Comparison of ENCODE assay signal across 33 cellular contexts in the genomic region with DNA sequence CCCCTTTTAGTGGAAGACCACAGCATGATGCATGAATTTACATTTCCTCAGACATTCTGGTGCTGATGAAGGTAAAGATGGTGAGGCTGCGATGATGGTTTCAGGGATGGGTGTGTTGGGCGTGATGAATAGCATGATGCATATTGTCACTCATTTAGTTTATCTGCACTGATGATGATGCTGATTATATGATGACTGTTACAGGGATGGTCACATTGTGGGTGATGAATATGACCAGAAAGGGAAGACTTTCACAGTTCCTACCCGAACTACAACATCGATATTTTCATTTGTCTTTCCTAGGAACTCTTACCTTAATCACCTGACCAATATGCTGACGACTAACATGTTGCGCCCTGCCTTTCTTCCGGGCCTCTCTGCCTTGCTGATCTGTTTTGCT. TPM values are rescaled to one million over a fixed set of nuclear protein-coding genes. Genes with fewer than 3 reads are reported as not detected.
"Had no signal": no experiment of that assay in that cellular context is flagged by ENCODE, and none has a peak within 500 bp of the region (broad histone marks: within the 10 kb centered on the region; RNA-seq: fewer than 3 reads in every experiment).

No MANE protein-coding gene starts in this region.

- FAIRE-seq: urothelium cell line had no signal

- H3K9ac ChIP-seq: parathyroid adenoma had no signal

- H3K27me3 ChIP-seq: ovary, testis, upper lobe of left lung, vagina had no signal

- H3K4me3 Mint-ChIP-seq: naive B cell; naive thymus-derived CD8-positive, alpha-beta T cell; natural killer cell treated with Interleukin-12 subunit alpha and Interleukin-12 subunit beta and Interleukin-15 and Interleukin-18, amount 100 ng/mL, for 72 hours; nephron progenitor cell; neural crest cell; stimulated activated memory B cell treated with anti-CD40 and anti-IgM and Interleukin-4, amounts not matched to agents 10 μg/mL and 1 μg/mL and 100 μg/mL, for 72 hours; stimulated activated naive CD8-positive, alpha-beta T cell treated with anti-CD3 and anti-CD28 coated beads, Interleukin-15, Interleukin-2, amounts not matched to agents 100 ng/mL and 50 ng/mL, for 24 hours had no signal

- H3K79me2 ChIP-seq: parathyroid adenoma had no signal

- H2AFZ ChIP-seq: parathyroid adenoma had no signal

- H3K4me3 ChIP-seq: ovary, psoas muscle, skin epidermis, smooth muscle cell, spleen, suprapubic skin, testis, tibial artery, upper lobe of left lung, vagina had no signal

- H3K36me3 Mint-ChIP-seq: naive B cell; naive thymus-derived CD8-positive, alpha-beta T cell; natural killer cell treated with Interleukin-12 subunit alpha and Interleukin-12 subunit beta and Interleukin-15 and Interleukin-18, amount 100 ng/mL, for 72 hours; stimulated activated memory B cell treated with anti-CD40 and anti-IgM and Interleukin-4, amounts not matched to agents 10 μg/mL and 1 μg/mL and 100 μg/mL, for 72 hours had no signal

- H3K9me3 Mint-ChIP-seq: naive thymus-derived CD8-positive, alpha-beta T cell; natural killer cell treated with Interleukin-12 subunit alpha and Interleukin-12 subunit beta and Interleukin-15 and Interleukin-18, amount 100 ng/mL, for 72 hours; nephron progenitor cell; neural crest cell; stimulated activated memory B cell treated with anti-CD40 and anti-IgM and Interleukin-4, amounts not matched to agents 10 μg/mL and 1 μg/mL and 100 μg/mL, for 72 hours; stimulated activated naive CD8-positive, alpha-beta T cell treated with anti-CD3 and anti-CD28 coated beads, Interleukin-15, Interleukin-2, amounts not matched to agents 100 ng/mL and 50 ng/mL, for 24 hours had no signal

- H3K4me2 ChIP-seq: smooth muscle cell had no signal

- H3K27ac ChIP-seq: ovary, parathyroid adenoma, psoas muscle, skin epidermis, spleen, suprapubic skin, testis, tibial artery, upper lobe of left lung, vagina had no signal

- H3K27ac Mint-ChIP-seq: naive B cell; naive thymus-derived CD8-positive, alpha-beta T cell; natural killer cell treated with Interleukin-12 subunit alpha and Interleukin-12 subunit beta and Interleukin-15 and Interleukin-18, amount 100 ng/mL, for 72 hours; nephron progenitor cell; progenitor cell of endocrine pancreas; stimulated activated memory B cell treated with anti-CD40 and anti-IgM and Interleukin-4, amounts not matched to agents 10 μg/mL and 1 μg/mL and 100 μg/mL, for 72 hours; stimulated activated naive CD8-positive, alpha-beta T cell treated with anti-CD3 and anti-CD28 coated beads, Interleukin-15, Interleukin-2, amounts not matched to agents 100 ng/mL and 50 ng/mL, for 24 hours had no signal

- DNase-seq: naive B cell; naive thymus-derived CD8-positive, alpha-beta T cell; nephron progenitor cell; occipital lobe; ovary; posterior cingulate gyrus; psoas muscle; right cardiac atrium; spleen; stimulated activated CD4-positive, alpha-beta T cell treated with anti-CD3 and anti-CD28 coated beads, Interleukin-12 subunit alpha, Interleukin-12 subunit beta, amount 100 ng/mL, for 4 hours; stimulated activated CD4-positive, alpha-beta T cell treated with anti-CD3 and anti-CD28 coated beads, Interleukin-1b, Interleukin-23, amount 100 ng/mL, for 48 hours; stimulated activated CD4-positive, alpha-beta T cell treated with anti-CD3 and anti-CD28 coated beads, Interleukin-4, amount 100 ng/mL, for 1 hour; stimulated activated CD4-positive, alpha-beta T cell treated with anti-CD3 and anti-CD28 coated beads, Interleukin-4, amount 100 ng/mL, for 4 hours; stimulated activated CD8-positive, alpha-beta memory T cell treated with anti-CD3 and anti-CD28 coated beads, Interleukin-4, amount 100 ng/mL, for 48 hours; stimulated activated naive CD4-positive, alpha-beta T cell treated with Interleukin-2 at 50 U/mL for 16 hours; substantia nigra; testis; tibial artery; trophoblast cell; upper lobe of left lung had no signal

- ATAC-seq: naive thymus-derived CD8-positive, alpha-beta T cell; natural killer cell treated with Interleukin-12 subunit alpha and Interleukin-12 subunit beta and Interleukin-15 and Interleukin-18, amount 100 ng/mL, for 72 hours; psoas muscle; right cardiac atrium; sciatic nerve; stimulated activated memory B cell treated with anti-CD40 and anti-IgM and Interleukin-4, amounts not matched to agents 10 μg/mL and 1 μg/mL and 100 μg/mL, for 72 hours had no signal

- H3K4me1 Mint-ChIP-seq: naive B cell; naive thymus-derived CD8-positive, alpha-beta T cell; nephron progenitor cell; neural crest cell; stimulated activated memory B cell treated with anti-CD40 and anti-IgM and Interleukin-4, amounts not matched to agents 10 μg/mL and 1 μg/mL and 100 μg/mL, for 72 hours had no signal

- H3K36me3 ChIP-seq: ovary, spleen, suprapubic skin, tibial artery, upper lobe of left lung, vagina had no signal

- H3K4me1 ChIP-seq: parathyroid adenoma, psoas muscle, spleen, testis, tibial artery, upper lobe of left lung, vagina had no signal

- H3K9me3 ChIP-seq: ovary, psoas muscle, spleen, suprapubic skin, testis, tibial artery, upper lobe of left lung, vagina had no signal

RNA-seq across cellular contexts. Expression of gene EHF, which starts 47.4 kb away (rescaled TPM):
- total RNA-seq: naive thymus-derived CD8-positive, alpha-beta T cell; neural crest cell; osteoblast had no signal
- polyA plus RNA-seq: naive thymus-derived CD8-positive, alpha-beta T cell had no signal

RNA-seq across cellular contexts. Expression of gene ELF5, which starts 59.9 kb away (rescaled TPM):
- total RNA-seq: naive thymus-derived CD8-positive, alpha-beta T cell; natural killer cell treated with Interleukin-12 subunit alpha and Interleukin-12 subunit beta and Interleukin-15 and Interleukin-18, amount 100 ng/mL, for 72 hours; neural crest cell; occipital lobe; osteoblast; ovary; psoas muscle; right cardiac atrium; sciatic nerve; vagina had no signal
- polyA plus RNA-seq: naive thymus-derived CD8-positive, alpha-beta T cell; ovary; right cardiac atrium; smooth muscle cell had no signal
